1 cellular context compared by ENCODE assay signal in the genomic region with DNA sequence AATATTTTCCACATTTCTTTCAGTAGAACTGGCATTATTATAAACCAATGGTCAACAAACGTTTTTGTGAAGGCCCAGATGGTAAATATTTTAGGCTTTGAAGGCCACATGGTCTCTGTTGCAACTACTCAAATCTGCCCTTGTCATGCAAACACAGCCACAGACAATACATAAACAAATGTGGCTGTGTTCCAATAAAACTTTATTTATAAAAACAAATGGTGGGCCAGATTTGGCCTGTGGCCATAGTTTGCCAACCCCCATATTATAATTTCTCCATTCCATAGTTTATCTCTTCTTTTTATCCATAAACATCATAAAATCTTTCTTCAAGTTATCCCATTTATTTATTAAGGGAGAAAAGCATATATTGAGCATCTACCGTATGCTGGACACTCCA.
A peak's percentile ranks its signal among the peaks of the same experiment; 100 is the strongest.
TF ChIP-seq lines count a peak whose summit lies in the region.

No MANE protein-coding gene starts in this region.

TF ChIP-seq in GM12878, 131 proteins besides CTCF, POLR2A, EP300 and RAD21 (continued from another document):
- TF ChIP-seq, protein P1, sequence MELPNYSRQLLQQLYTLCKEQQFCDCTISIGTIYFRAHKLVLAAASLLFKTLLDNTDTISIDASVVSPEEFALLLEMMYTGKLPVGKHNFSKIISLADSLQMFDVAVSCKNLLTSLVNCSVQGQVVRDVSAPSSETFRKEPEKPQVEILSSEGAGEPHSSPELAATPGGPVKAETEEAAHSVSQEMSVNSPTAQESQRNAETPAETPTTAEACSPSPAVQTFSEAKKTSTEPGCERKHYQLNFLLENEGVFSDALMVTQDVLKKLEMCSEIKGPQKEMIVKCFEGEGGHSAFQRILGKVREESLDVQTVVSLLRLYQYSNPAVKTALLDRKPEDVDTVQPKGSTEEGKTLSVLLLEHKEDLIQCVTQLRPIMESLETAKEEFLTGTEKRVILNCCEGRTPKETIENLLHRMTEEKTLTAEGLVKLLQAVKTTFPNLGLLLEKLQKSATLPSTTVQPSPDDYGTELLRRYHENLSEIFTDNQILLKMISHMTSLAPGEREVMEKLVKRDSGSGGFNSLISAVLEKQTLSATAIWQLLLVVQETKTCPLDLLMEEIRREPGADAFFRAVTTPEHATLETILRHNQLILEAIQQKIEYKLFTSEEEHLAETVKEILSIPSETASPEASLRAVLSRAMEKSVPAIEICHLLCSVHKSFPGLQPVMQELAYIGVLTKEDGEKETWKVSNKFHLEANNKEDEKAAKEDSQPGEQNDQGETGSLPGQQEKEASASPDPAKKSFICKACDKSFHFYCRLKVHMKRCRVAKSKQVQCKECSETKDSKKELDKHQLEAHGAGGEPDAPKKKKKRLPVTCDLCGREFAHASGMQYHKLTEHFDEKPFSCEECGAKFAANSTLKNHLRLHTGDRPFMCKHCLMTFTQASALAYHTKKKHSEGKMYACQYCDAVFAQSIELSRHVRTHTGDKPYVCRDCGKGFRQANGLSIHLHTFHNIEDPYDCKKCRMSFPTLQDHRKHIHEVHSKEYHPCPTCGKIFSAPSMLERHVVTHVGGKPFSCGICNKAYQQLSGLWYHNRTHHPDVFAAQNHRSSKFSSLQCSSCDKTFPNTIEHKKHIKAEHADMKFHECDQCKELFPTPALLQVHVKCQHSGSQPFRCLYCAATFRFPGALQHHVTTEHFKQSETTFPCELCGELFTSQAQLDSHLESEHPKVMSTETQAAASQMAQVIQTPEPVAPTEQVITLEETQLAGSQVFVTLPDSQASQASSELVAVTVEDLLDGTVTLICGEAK (IDR thresholded peaks at IDR 0.05; ENCODE audit: borderline replicate concordance), result peak; percentile 69
- TF ChIP-seq NR2F1 (conservative IDR thresholded peaks at IDR 0.05) (no peak), MYB (IDR thresholded peaks at IDR 0.05; ENCODE audit: borderline replicate concordance, low read depth, low read length) (no peak), JUND (IDR thresholded peaks at IDR 0.05; ENCODE audit: low read depth, low read length) (no peak)
- TF ChIP-seq, protein P2, sequence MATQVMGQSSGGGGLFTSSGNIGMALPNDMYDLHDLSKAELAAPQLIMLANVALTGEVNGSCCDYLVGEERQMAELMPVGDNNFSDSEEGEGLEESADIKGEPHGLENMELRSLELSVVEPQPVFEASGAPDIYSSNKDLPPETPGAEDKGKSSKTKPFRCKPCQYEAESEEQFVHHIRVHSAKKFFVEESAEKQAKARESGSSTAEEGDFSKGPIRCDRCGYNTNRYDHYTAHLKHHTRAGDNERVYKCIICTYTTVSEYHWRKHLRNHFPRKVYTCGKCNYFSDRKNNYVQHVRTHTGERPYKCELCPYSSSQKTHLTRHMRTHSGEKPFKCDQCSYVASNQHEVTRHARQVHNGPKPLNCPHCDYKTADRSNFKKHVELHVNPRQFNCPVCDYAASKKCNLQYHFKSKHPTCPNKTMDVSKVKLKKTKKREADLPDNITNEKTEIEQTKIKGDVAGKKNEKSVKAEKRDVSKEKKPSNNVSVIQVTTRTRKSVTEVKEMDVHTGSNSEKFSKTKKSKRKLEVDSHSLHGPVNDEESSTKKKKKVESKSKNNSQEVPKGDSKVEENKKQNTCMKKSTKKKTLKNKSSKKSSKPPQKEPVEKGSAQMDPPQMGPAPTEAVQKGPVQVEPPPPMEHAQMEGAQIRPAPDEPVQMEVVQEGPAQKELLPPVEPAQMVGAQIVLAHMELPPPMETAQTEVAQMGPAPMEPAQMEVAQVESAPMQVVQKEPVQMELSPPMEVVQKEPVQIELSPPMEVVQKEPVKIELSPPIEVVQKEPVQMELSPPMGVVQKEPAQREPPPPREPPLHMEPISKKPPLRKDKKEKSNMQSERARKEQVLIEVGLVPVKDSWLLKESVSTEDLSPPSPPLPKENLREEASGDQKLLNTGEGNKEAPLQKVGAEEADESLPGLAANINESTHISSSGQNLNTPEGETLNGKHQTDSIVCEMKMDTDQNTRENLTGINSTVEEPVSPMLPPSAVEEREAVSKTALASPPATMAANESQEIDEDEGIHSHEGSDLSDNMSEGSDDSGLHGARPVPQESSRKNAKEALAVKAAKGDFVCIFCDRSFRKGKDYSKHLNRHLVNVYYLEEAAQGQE (IDR thresholded peaks at IDR 0.05; ENCODE audit: low read depth, low read length), result no peak
- TF ChIP-seq, protein P3, sequence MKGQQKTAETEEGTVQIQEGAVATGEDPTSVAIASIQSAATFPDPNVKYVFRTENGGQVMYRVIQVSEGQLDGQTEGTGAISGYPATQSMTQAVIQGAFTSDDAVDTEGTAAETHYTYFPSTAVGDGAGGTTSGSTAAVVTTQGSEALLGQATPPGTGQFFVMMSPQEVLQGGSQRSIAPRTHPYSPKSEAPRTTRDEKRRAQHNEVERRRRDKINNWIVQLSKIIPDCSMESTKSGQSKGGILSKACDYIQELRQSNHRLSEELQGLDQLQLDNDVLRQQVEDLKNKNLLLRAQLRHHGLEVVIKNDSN (IDR thresholded peaks at IDR 0.05; ENCODE audit: borderline replicate concordance, extremely low read length, insufficient read depth, low read depth, low read length), result no peak
